1 cellular context compared by ENCODE assay signal in genomic region chr5:310941-311434, GRCh38.
TF ChIP-seq lines count a peak whose summit lies in the region.

No MANE protein-coding gene starts in this region.

TF ChIP-seq in K562, 482 proteins besides CTCF, POLR2A, EP300 and RAD21 (continued from another document):
- TF ChIP-seq, protein P1, sequence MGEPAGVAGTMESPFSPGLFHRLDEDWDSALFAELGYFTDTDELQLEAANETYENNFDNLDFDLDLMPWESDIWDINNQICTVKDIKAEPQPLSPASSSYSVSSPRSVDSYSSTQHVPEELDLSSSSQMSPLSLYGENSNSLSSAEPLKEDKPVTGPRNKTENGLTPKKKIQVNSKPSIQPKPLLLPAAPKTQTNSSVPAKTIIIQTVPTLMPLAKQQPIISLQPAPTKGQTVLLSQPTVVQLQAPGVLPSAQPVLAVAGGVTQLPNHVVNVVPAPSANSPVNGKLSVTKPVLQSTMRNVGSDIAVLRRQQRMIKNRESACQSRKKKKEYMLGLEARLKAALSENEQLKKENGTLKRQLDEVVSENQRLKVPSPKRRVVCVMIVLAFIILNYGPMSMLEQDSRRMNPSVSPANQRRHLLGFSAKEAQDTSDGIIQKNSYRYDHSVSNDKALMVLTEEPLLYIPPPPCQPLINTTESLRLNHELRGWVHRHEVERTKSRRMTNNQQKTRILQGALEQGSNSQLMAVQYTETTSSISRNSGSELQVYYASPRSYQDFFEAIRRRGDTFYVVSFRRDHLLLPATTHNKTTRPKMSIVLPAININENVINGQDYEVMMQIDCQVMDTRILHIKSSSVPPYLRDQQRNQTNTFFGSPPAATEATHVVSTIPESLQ (CRISPR knock-in tag; IDR thresholded peaks at IDR 0.05) = no peak
